18 cellular contexts compared by ENCODE assay signal in genomic region chr4:5772528-5773270, GRCh38.
DNase-seq lines count a peak whose midpoint lies in the region; ATAC-seq and TF ChIP-seq lines count a peak whose summit lies in the region.
"Had no signal": no experiment of that assay in that cellular context is flagged by ENCODE, and none has a peak within 500 bp of the region (broad histone marks: within the 10 kb centered on the region; RNA-seq: fewer than 3 reads in every experiment).

No MANE protein-coding gene starts in this region.

- H3K27me3 Mint-ChIP-seq in HFFc6 (ENCODE audit: insufficient read depth) (peaks cover 2% of the 10 kb centered on the region; the same call in 1 of the 2 replicates), WTC11 (ENCODE audit: low read depth) (no peaks in the 10 kb centered on the region; the same call in 1 of the 2 replicates)
- H3K27me3 Mint-ChIP-seq: activated B cell treated with CpG ODN at 0.5 μM for 24 hours; stimulated activated naive CD8-positive, alpha-beta T cell treated with anti-CD3 and anti-CD28 coated beads, Interleukin-15, Interleukin-2, amounts not matched to agents 100 ng/mL and 50 ng/mL, for 24 hours; T-helper 17 cell had no signal

- ATAC-seq in WTC11 (no peak), sciatic nerve (no peak), GM19455 (IDR thresholded peaks at IDR 0.05; ENCODE audit: unreplicated experiment) (no peak), GM21526 (IDR thresholded peaks at IDR 0.05; ENCODE audit: low FRiP score, unreplicated experiment) (no peak), HG02840 (IDR thresholded peaks at IDR 0.05; ENCODE audit: low FRiP score, unreplicated experiment) (no peak)
- ATAC-seq: HCT116, heart right ventricle, T-helper 17 cell had no signal

- DNase-seq in HFFc6 (no peak), WTC11 (ENCODE audit: low spot score) (no peak), islet precursor cell (peak; percentile 22), sciatic nerve (ENCODE audit: low spot score) (peak; percentile 23), NCI-H2029 treated with DMSO at 0.1 percent for 48 hours (lab: John Stamatoyannopoulos, UW) (no peak)
- DNase-seq: activated B cell treated with CpG ODN at 0.5 μM for 24 hours; activated effector memory CD4-positive, alpha-beta T cell treated with Interleukin-2 at 50 U/mL for 16 hours; caudate nucleus; DND-41; heart right ventricle; KG1; NCI-H524; T-helper 17 cell had no signal

- peak overlapping the region; percentile 71 for H3K27ac Mint-ChIP-seq in HFFc6
- H3K27ac Mint-ChIP-seq in WTC11, result peak overlapping the region; percentile 83
- H3K27ac Mint-ChIP-seq: activated B cell treated with CpG ODN at 0.5 μM for 24 hours; stimulated activated naive CD8-positive, alpha-beta T cell treated with anti-CD3 and anti-CD28 coated beads, Interleukin-15, Interleukin-2, amounts not matched to agents 100 ng/mL and 50 ng/mL, for 24 hours; T-helper 17 cell had no signal

- H3K4me3 Mint-ChIP-seq in HFFc6 (no peak overlapping the region), WTC11 (no peak overlapping the region)
- H3K4me3 Mint-ChIP-seq: activated B cell treated with CpG ODN at 0.5 μM for 24 hours; stimulated activated naive CD8-positive, alpha-beta T cell treated with anti-CD3 and anti-CD28 coated beads, Interleukin-15, Interleukin-2, amounts not matched to agents 100 ng/mL and 50 ng/mL, for 24 hours; T-helper 17 cell had no signal

- CTCF ChIA-PET in WTC11 (lab: Charles Lee), result interaction anchor here (1.5 to 1.6 kb wide), 2 partner anchors 40 to 49 kb away, joined by 3 read pairs; no protein-coding TSS in a partner anchor

- intact Hi-C loops in sciatic nerve (cut with DNase I), result no loop called here

- H3K36me3 Mint-ChIP-seq in HFFc6 (ENCODE audit: low read depth) (peaks cover 75% of the 10 kb centered on the region), WTC11 (peaks cover 72% of the 10 kb centered on the region)

- H3K4me1 Mint-ChIP-seq in HFFc6 (ENCODE audit: low read depth) (peaks cover 21% of the 10 kb centered on the region), WTC11 (peaks cover 25% of the 10 kb centered on the region)
- H3K4me1 Mint-ChIP-seq: activated B cell treated with CpG ODN at 0.5 μM for 24 hours, T-helper 17 cell had no signal

- POLR2A ChIA-PET in WTC11 (lab: Charles Lee), result no interaction called here

- no peak for TF ChIP-seq CTCF in HFFc6 (IDR thresholded peaks at IDR 0.05)
- TF ChIP-seq CTCF in WTC11 (IDR thresholded peaks at IDR 0.05), result no peak

- H3K9me3 Mint-ChIP-seq in HFFc6 (peaks cover 26% of the 10 kb centered on the region), WTC11 (peaks cover 62% of the 10 kb centered on the region)

TF ChIP-seq in WTC11, 78 proteins besides CTCF, POLR2A, EP300 and RAD21:
- TF ChIP-seq, protein P1, sequence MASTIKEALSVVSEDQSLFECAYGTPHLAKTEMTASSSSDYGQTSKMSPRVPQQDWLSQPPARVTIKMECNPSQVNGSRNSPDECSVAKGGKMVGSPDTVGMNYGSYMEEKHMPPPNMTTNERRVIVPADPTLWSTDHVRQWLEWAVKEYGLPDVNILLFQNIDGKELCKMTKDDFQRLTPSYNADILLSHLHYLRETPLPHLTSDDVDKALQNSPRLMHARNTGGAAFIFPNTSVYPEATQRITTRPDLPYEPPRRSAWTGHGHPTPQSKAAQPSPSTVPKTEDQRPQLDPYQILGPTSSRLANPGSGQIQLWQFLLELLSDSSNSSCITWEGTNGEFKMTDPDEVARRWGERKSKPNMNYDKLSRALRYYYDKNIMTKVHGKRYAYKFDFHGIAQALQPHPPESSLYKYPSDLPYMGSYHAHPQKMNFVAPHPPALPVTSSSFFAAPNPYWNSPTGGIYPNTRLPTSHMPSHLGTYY (CRISPR knock-in tag; IDR thresholded peaks at IDR 0.05), result no peak
- TF ChIP-seq CREM (CRISPR knock-in tag; IDR thresholded peaks at IDR 0.05) (no peak), USF2 (CRISPR knock-in tag; IDR thresholded peaks at IDR 0.05) (no peak), SP1 (CRISPR knock-in tag; conservative IDR thresholded peaks at IDR 0.05) (no peak), ZNF396 (CRISPR knock-in tag; IDR thresholded peaks at IDR 0.05; ENCODE audit: borderline replicate concordance) (no peak), TP53 (CRISPR knock-in tag; IDR thresholded peaks at IDR 0.05) (no peak), ATF6 (CRISPR knock-in tag; IDR thresholded peaks at IDR 0.05) (no peak), ZMAT4 (CRISPR knock-in tag; IDR thresholded peaks at IDR 0.05) (no peak), NR2C2 (CRISPR knock-in tag; IDR thresholded peaks at IDR 0.05) (no peak), CBFB (CRISPR knock-in tag; IDR thresholded peaks at IDR 0.05; ENCODE audit: low read depth) (no peak), ELF4 (CRISPR knock-in tag; IDR thresholded peaks at IDR 0.05; ENCODE audit: low read depth) (no peak)

Comparison
In these comparisons a context has a peak if more than half of its experiments do, and no peak if none do; other contexts are left out.
1. DNase-seq: peak in islet precursor cell (single experiment) and sciatic nerve (single experiment); none in HFFc6 (single experiment), WTC11 (single experiment) and NCI-H2029 treated with DMSO at 0.1 percent for 48 hours (single experiment).